Comparison of ENCODE assay signal across 1 cellular context in the genomic region with DNA sequence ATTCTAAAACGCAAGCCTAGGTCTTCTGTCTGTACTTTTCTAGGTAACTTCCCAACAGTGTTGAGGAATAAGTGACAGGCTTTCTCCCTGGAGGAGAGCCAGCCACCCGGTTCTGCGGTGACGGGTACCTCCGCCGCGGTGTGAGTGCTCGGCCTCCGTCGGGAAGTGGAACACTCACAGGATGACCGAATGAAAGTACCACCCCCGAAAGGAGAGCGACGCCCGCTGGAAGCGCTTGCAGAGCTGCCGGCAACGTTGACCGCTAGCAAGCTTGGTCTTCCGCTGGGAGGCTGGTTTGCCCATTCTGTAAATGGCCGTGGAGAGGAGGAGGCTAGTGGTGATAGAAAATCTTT.
TF ChIP-seq lines count a peak whose summit lies in the region.

No MANE protein-coding gene starts in this region.

TF ChIP-seq in H1, 55 proteins besides CTCF, POLR2A, EP300 and RAD21 (continued from another document):
- TF ChIP-seq TBP (IDR thresholded peaks at IDR 0.05; ENCODE audit: low read depth, low read length) (peak; percentile 62; the same call in 1 of the 2 replicates), SIX5 (IDR thresholded peaks at IDR 0.05; ENCODE audit: low read depth, low read length) (no peak)
